Comparison of ENCODE assay signal across 32 cellular contexts in the genomic region with DNA sequence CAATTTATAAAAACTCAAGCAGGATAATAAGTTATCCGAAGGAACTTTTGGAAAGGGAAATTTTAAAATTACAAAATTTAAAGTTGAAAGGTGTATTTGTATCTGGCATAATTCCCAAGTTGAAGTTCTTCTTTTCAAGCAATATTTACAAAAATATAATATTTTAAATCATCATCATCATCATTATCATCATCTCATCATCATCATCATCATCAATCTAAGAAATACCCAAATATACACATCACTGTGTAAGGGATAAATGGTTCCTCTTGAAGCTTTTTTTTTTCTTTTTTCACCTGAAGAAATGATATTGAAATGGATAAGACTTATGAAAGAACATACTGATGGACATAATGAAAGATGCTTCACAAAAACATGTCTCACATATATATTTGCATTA.
DNase-seq lines count a peak whose midpoint lies in the region; ATAC-seq, FAIRE-seq and TF ChIP-seq lines count a peak whose summit lies in the region.
"Had no signal": no experiment of that assay in that cellular context is flagged by ENCODE, and none has a peak within 500 bp of the region (broad histone marks: within the 10 kb centered on the region; RNA-seq: fewer than 3 reads in every experiment).

No MANE protein-coding gene starts in this region.

- H3K27me3 ChIP-seq in HepG2 (ENCODE audit: control insufficient read depth in 1 of 2, insufficient read depth in 2 of 2, low read length in 2 of 2): no peaks in the 10 kb centered on the region
- no peaks in the 10 kb centered on the region for H3K27me3 ChIP-seq in right lobe of liver
- H3K27me3 ChIP-seq: BLaER1; BLaER1 treated with 17β-estradiol and CSF1 and Interleukin-3, amounts not matched to agents 10 nM and 100 nM had no signal

- no peaks in the 10 kb centered on the region for H3K9me3 Mint-ChIP-seq in activated naive CD4-positive, alpha-beta T cell treated with anti-CD3 and anti-CD28 coated beads for 36 hours
- H3K9me3 Mint-ChIP-seq: CD14-positive monocyte; CD4-positive, alpha-beta memory T cell; CD4-positive, alpha-beta T cell; CD4-positive, CD25-positive, alpha-beta regulatory T cell; CD8-positive, alpha-beta memory T cell; CD8-positive, alpha-beta T cell had no signal

- H3K27ac ChIP-seq in HepG2 (ENCODE audit: extremely low read length, insufficient read depth, low read length) (no peak overlapping the region), right lobe of liver (no peak overlapping the region), HEK293 (ENCODE audit: extremely low read depth, low read depth, low read length) (no peak overlapping the region)
- H3K27ac ChIP-seq: 22Rv1; A549; BLaER1; BLaER1 treated with 17β-estradiol and CSF1 and Interleukin-3, amounts not matched to agents 10 nM and 100 nM; C4-2B had no signal

- TF ChIP-seq EP300 in HepG2 (IDR thresholded peaks at IDR 0.05; ENCODE audit: low read depth in 2 of 2, low read length in 2 of 2) (no peak), HepG2 (CRISPR knock-in tag; IDR thresholded peaks at IDR 0.05; ENCODE audit: borderline replicate concordance) (no peak)

- DNase-seq in HepG2 (ENCODE audit: low spot score) (no peak), right lobe of liver (no peak)
- DNase-seq in activated naive CD4-positive, alpha-beta T cell treated with anti-CD3 and anti-CD28 coated beads for 36 hours: no peak
- DNase-seq: 8988T; ACHN; AML-193; BE2C; C1 segment of cervical spinal cord; Caco-2; Calu3; CD4-positive, alpha-beta memory T cell; CD4-positive, alpha-beta T cell; CD4-positive, CD25-positive, alpha-beta regulatory T cell; CD8-positive, alpha-beta memory T cell; CD8-positive, alpha-beta T cell; COR-L47; DMS 273 treated with DMSO at 0.1 percent for 48 hours; DMS153; DMS53; DMS79; DMS79 treated with DMSO at 0.1 percent for 48 hours; DND-41; EL had no signal

- H3K79me2 ChIP-seq in HepG2 (ENCODE audit: insufficient read depth, low read length): no peaks in the 10 kb centered on the region

- CTCF ChIA-PET in HepG2 (lab: Yijun Ruan, JAX; ENCODE audit: low intra/inter-chr PET ratio, low total read pairs) (no interaction called here), HEK293 (lab: Yijun Ruan, JAX) (interaction anchor here (0.7 kb wide), 1 partner anchor 103 kb away, joined by 3 read pairs; no protein-coding TSS in a partner anchor)
- CTCF ChIA-PET in activated naive CD4-positive, alpha-beta T cell treated with anti-CD3 and anti-CD28 coated beads for 36 hours (lab: Charles Lee): no interaction called here

- in situ Hi-C loops in HepG2 (cut with HindIII; ENCODE audit: extremely low pct_ligation_motif_present, low pct_unique_long_range_greater_than_20kb): no loop called here

- no peak overlapping the region for H3K4me3 ChIP-seq in HepG2 (replicated peaks in 1 of 3; ENCODE audit: insufficient read depth in 1 of 3, low read depth in 2 of 3, low read length in 3 of 3)
- H3K4me3 ChIP-seq in right lobe of liver: no peak overlapping the region
- H3K4me3 ChIP-seq in HEK293 (ENCODE audit: low read depth, low read length): no peak overlapping the region
- H3K4me3 ChIP-seq: A549; BLaER1; BLaER1 treated with 17β-estradiol and CSF1 and Interleukin-3, amounts not matched to agents 10 nM and 100 nM had no signal

- TF ChIP-seq CTCF in HepG2 (CRISPR knock-in tag; IDR thresholded peaks at IDR 0.05) (no peak), right lobe of liver (IDR thresholded peaks at IDR 0.05) (no peak), HEK293 (tag by site-specific recombination; IDR thresholded peaks at IDR 0.05) (no peak)

- ATAC-seq in HepG2 (no peak), right lobe of liver (no peak)
- ATAC-seq: A549; CD8-positive, alpha-beta T cell had no signal

- H3K4me1 ChIP-seq in HepG2 (ENCODE audit: insufficient read depth, low read length) (no peaks in the 10 kb centered on the region), right lobe of liver (no peaks in the 10 kb centered on the region), HEK293 (ENCODE audit: control insufficient read depth, insufficient read depth, low read length) (no peaks in the 10 kb centered on the region)
- H3K4me1 ChIP-seq: A549; BE2C; BLaER1; BLaER1 treated with 17β-estradiol and CSF1 and Interleukin-3, amounts not matched to agents 10 nM and 100 nM; Caco-2 had no signal

- no peak for TF ChIP-seq RAD21 in HepG2 (CRISPR knock-in tag; IDR thresholded peaks at IDR 0.05)

- WGBS in HepG2 (ENCODE audit: low lambda C conversion rate): 31% methylated on average over 1 of the region's 1 CpG
- WGBS in right lobe of liver (ENCODE audit: insufficient coverage, low coverage, low lambda C conversion rate, missing lambda C conversion rate): 52% methylated on average over 1 of the region's 1 CpG

- no peak overlapping the region for H3K9ac ChIP-seq in HepG2 (ENCODE audit: insufficient read depth, low read depth, low read length)
- H3K9ac ChIP-seq: BLaER1; BLaER1 treated with 17β-estradiol and CSF1 and Interleukin-3, amounts not matched to agents 10 nM and 100 nM had no signal

- H4K20me1 ChIP-seq in HepG2 (ENCODE audit: insufficient read depth, low read length): no peaks in the 10 kb centered on the region
- H4K20me1 ChIP-seq: BLaER1; BLaER1 treated with 17β-estradiol and CSF1 and Interleukin-3, amounts not matched to agents 10 nM and 100 nM had no signal

- no peaks in the 10 kb centered on the region for H3K9me3 ChIP-seq in HepG2 (ENCODE audit: low read length)
- no peaks in the 10 kb centered on the region for H3K9me3 ChIP-seq in right lobe of liver
- no peaks in the 10 kb centered on the region for H3K9me3 ChIP-seq in HEK293 (ENCODE audit: control insufficient read depth, insufficient read depth, low read depth, low read length)
- H3K9me3 ChIP-seq: A549; BE2C; BLaER1; BLaER1 treated with 17β-estradiol and CSF1 and Interleukin-3, amounts not matched to agents 10 nM and 100 nM; Caco-2 had no signal

- H3K36me3 Mint-ChIP-seq in activated naive CD4-positive, alpha-beta T cell treated with anti-CD3 and anti-CD28 coated beads for 36 hours (ENCODE audit: low read depth): no peaks in the 10 kb centered on the region
- H3K36me3 Mint-ChIP-seq: CD14-positive monocyte; CD4-positive, alpha-beta memory T cell; CD4-positive, CD25-positive, alpha-beta regulatory T cell; CD8-positive, alpha-beta memory T cell; CD8-positive, alpha-beta T cell had no signal

- no peaks in the 10 kb centered on the region for H3K36me3 ChIP-seq in HepG2 (replicated peaks in 1 of 2; ENCODE audit: control insufficient read depth in 1 of 2, insufficient read depth in 2 of 2, low read length in 2 of 2)
- H3K36me3 ChIP-seq in right lobe of liver: no peaks in the 10 kb centered on the region
- no peaks in the 10 kb centered on the region for H3K36me3 ChIP-seq in HEK293 (ENCODE audit: control insufficient read depth in 2 of 2, insufficient read depth in 1 of 2, low read length in 2 of 2)
- H3K36me3 ChIP-seq: BE2C; BLaER1; BLaER1 treated with 17β-estradiol and CSF1 and Interleukin-3, amounts not matched to agents 10 nM and 100 nM had no signal

- BruUV-seq in HepG2 (replicated peaks; lab: Mats Ljungman, UMichigan): no TSS peak

- peaks cover 3% of the 10 kb centered on the region for H3K27me3 Mint-ChIP-seq in activated naive CD4-positive, alpha-beta T cell treated with anti-CD3 and anti-CD28 coated beads for 36 hours (ENCODE audit: low read depth)
- H3K27me3 Mint-ChIP-seq: B cell; CD4-positive, alpha-beta memory T cell; CD4-positive, alpha-beta T cell; CD4-positive, CD25-positive, alpha-beta regulatory T cell; CD8-positive, alpha-beta memory T cell had no signal

- TF ChIP-seq POLR2A in HepG2 (IDR thresholded peaks at IDR 0.05; ENCODE audit: insufficient read depth in 1 of 2, low read depth in 2 of 2, low read length in 2 of 2) (no peak), right lobe of liver (IDR thresholded peaks at IDR 0.05) (no peak)

- intact Hi-C loops in HepG2 (cut with micrococcal nuclease; ENCODE audit: unreplicated experiment): loop anchor here (5.0 kb wide), 1 partner anchor 1199 kb away; no protein-coding TSS in a partner anchor
- intact Hi-C loops in right lobe of liver (cut with DNase I): no loop called here
- intact Hi-C loops in activated naive CD4-positive, alpha-beta T cell treated with anti-CD3 and anti-CD28 coated beads for 36 hours (cut with micrococcal nuclease): no loop called here

- no peak for FAIRE-seq in HepG2 (lab: Jason Lieb, UNC)
- FAIRE-seq: D721Med had no signal

- H2AFZ ChIP-seq in HepG2 (ENCODE audit: low read length): no peak overlapping the region

- H3K4me3 Mint-ChIP-seq in activated naive CD4-positive, alpha-beta T cell treated with anti-CD3 and anti-CD28 coated beads for 36 hours: no peak overlapping the region
- H3K4me3 Mint-ChIP-seq: B cell; CD14-positive monocyte; CD4-positive, alpha-beta memory T cell; CD4-positive, alpha-beta T cell; CD4-positive, CD25-positive, alpha-beta regulatory T cell; CD8-positive, alpha-beta memory T cell; CD8-positive, alpha-beta T cell had no signal

- H3K4me1 Mint-ChIP-seq in activated naive CD4-positive, alpha-beta T cell treated with anti-CD3 and anti-CD28 coated beads for 36 hours (ENCODE audit: low read depth): no peaks in the 10 kb centered on the region
- H3K4me1 Mint-ChIP-seq: B cell; CD14-positive monocyte; CD4-positive, alpha-beta memory T cell; CD4-positive, CD25-positive, alpha-beta regulatory T cell had no signal

- POLR2A ChIA-PET in HepG2 (lab: Yijun Ruan, JAX) (no interaction called here), HEK293 (lab: Yijun Ruan, JAX) (no interaction called here)

- H3K27ac Mint-ChIP-seq in activated naive CD4-positive, alpha-beta T cell treated with anti-CD3 and anti-CD28 coated beads for 36 hours: no peak overlapping the region
- H3K27ac Mint-ChIP-seq: B cell; CD14-positive monocyte; CD4-positive, alpha-beta memory T cell; CD4-positive, alpha-beta T cell; CD4-positive, CD25-positive, alpha-beta regulatory T cell; CD8-positive, alpha-beta memory T cell; CD8-positive, alpha-beta T cell had no signal

- no peak overlapping the region for H3K4me2 ChIP-seq in HepG2 (ENCODE audit: low read depth, low read length)
- H3K4me2 ChIP-seq: A549; BLaER1; BLaER1 treated with 17β-estradiol and CSF1 and Interleukin-3, amounts not matched to agents 10 nM and 100 nM had no signal

TF ChIP-seq in HEK293, 187 proteins besides CTCF, POLR2A, EP300 and RAD21 (continues in another document):
- TF ChIP-seq, protein P1, sequence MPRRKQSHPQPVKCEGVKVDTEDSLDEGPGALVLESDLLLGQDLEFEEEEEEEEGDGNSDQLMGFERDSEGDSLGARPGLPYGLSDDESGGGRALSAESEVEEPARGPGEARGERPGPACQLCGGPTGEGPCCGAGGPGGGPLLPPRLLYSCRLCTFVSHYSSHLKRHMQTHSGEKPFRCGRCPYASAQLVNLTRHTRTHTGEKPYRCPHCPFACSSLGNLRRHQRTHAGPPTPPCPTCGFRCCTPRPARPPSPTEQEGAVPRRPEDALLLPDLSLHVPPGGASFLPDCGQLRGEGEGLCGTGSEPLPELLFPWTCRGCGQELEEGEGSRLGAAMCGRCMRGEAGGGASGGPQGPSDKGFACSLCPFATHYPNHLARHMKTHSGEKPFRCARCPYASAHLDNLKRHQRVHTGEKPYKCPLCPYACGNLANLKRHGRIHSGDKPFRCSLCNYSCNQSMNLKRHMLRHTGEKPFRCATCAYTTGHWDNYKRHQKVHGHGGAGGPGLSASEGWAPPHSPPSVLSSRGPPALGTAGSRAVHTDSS (tag by site-specific recombination; IDR thresholded peaks at IDR 0.05): peak; percentile 78
- no peak for TF ChIP-seq ZNF157 (tag by site-specific recombination; IDR thresholded peaks at IDR 0.05)
- no peak for TF ChIP-seq ZNF548 (tag by site-specific recombination; IDR thresholded peaks at IDR 0.05)
- TF ChIP-seq YY2 (tag by site-specific recombination; IDR thresholded peaks at IDR 0.05): no peak
